Comparison of ENCODE assay signal across 1 cellular context in genomic region chr1:155174334-155175280, GRCh38.
TF ChIP-seq lines count a peak whose summit lies in the region.

No MANE protein-coding gene starts in this region.

TF ChIP-seq in GM12878, 131 proteins besides CTCF, POLR2A, EP300 and RAD21:
- TF ChIP-seq BMI1 (IDR thresholded peaks at IDR 0.05; ENCODE audit: borderline replicate concordance) (peak; percentile 87), SPI1 (IDR thresholded peaks at IDR 0.05; ENCODE audit: borderline replicate concordance, insufficient read depth, low read depth, low read length) (peak; percentile 43; the same call in 1 of the 2 replicates), SUZ12 (IDR thresholded peaks at IDR 0.05; ENCODE audit: unreplicated experiment) (no peak)
TF ChIP-seq in GM12878: peak in this region for 2.
